Comparison of ENCODE assay signal across 7 cellular contexts in genomic region chr2:189663319-189663718, GRCh38. TPM values are rescaled to one million over a fixed set of nuclear protein-coding genes. Genes with fewer than 3 reads are reported as not detected.
A peak's percentile ranks its signal among the peaks of the same experiment; 100 is the strongest.
DNase-seq lines count a peak whose midpoint lies in the region; ATAC-seq, FAIRE-seq and TF ChIP-seq lines count a peak whose summit lies in the region.
"Not testable (repeated sequence)": the region's sequence is repeated elsewhere in the genome, so short reads cannot be mapped to it uniquely, and the experiment has no call there.

No MANE protein-coding gene starts in this region.

- H3K4me1 ChIP-seq in CD8-positive, alpha-beta memory T cell (ENCODE audit: insufficient read depth, low read length), result peaks cover 24% of the 10 kb centered on the region
- peaks cover 24% of the 10 kb centered on the region for H3K4me1 ChIP-seq in OCI-LY1 (ENCODE audit: insufficient read depth, low read length, severe bottlenecking)
- H3K4me1 ChIP-seq in GM12878 (ENCODE audit: control insufficient read depth, insufficient read depth, low read length), result not testable (repeated sequence)
- H3K4me1 ChIP-seq in naive thymus-derived CD4-positive, alpha-beta T cell (ENCODE audit: control insufficient read depth in 2 of 2, insufficient read depth in 2 of 2, low read length in 2 of 2), result peaks cover 21 to 26% of the 10 kb centered on the region in 2 donors
- H3K4me1 ChIP-seq in skeletal muscle satellite cell (ENCODE audit: control insufficient read depth, insufficient read depth, low read length), result peaks cover 12% of the 10 kb centered on the region

- CTCF ChIA-PET in CD8-positive, alpha-beta memory T cell (lab: Charles Lee), result interaction anchor here (2.0 to 9.2 kb wide), 4 partner anchors 9 to 99 kb away, joined by 5 to 76 read pairs (median 48); partner anchors contain the start of genes ANKAR and OSGEPL1
- CTCF ChIA-PET in activated CD4-positive, alpha-beta T cell treated with anti-CD3 and anti-CD28 coated beads for 36 hours (lab: Charles Lee), result interaction anchor here (0.6 to 6.7 kb wide), 2 partner anchors 10 to 72 kb away, joined by 3 to 80 read pairs; partner anchors contain the start of gene ANKAR
- CTCF ChIA-PET in GM12878 (lab: Yijun Ruan, JAX), result interaction anchor here (1.0 to 9.9 kb wide), 6 partner anchors 10 to 100 kb away, joined by 3 to 163 read pairs (median 84); partner anchors contain the start of genes ANKAR and OSGEPL1
- CTCF ChIA-PET in naive thymus-derived CD4-positive, alpha-beta T cell (lab: Charles Lee), result interaction anchor here (0.6 to 6.5 kb wide), 3 partner anchors 10 to 823 kb away, joined by 4 to 56 read pairs (median 47); partner anchors contain the start of gene ANKAR

- H3K9me3 Mint-ChIP-seq in CD8-positive, alpha-beta memory T cell; activated CD4-positive, alpha-beta T cell treated with anti-CD3 and anti-CD28 coated beads for 36 hours (ENCODE audit: low read depth); activated T-helper 1 cell treated with anti-CD3 and anti-CD28 coated beads, Interleukin-12 subunit alpha, Interleukin-12 subunit beta, Interleukin-2, Interleukin-4 antibody, amounts not matched to agents 30 ng/mL and 10 ng/mL and 1 ng/mL, durations not matched to agents 14 hours and 24 hours and 36 hours; naive thymus-derived CD4-positive, alpha-beta T cell: not testable (repeated sequence)

- H3K27ac ChIP-seq in CD8-positive, alpha-beta memory T cell (ENCODE audit: low read depth, low read length); OCI-LY1 (ENCODE audit: low read depth, low read length, poor library complexity, severe bottlenecking); GM12878 (ENCODE audit: control insufficient read depth, insufficient read depth); naive thymus-derived CD4-positive, alpha-beta T cell (ENCODE audit: low read depth, low read length): not testable (repeated sequence)

- H3K4me1 Mint-ChIP-seq in CD8-positive, alpha-beta memory T cell, result peaks cover 20 to 40% (median 40%) of the 10 kb centered on the region in 3 donors
- H3K4me1 Mint-ChIP-seq in activated CD4-positive, alpha-beta T cell treated with anti-CD3 and anti-CD28 coated beads for 36 hours, result peaks cover 31% of the 10 kb centered on the region
- H3K4me1 Mint-ChIP-seq in activated T-helper 1 cell treated with anti-CD3 and anti-CD28 coated beads, Interleukin-12 subunit alpha, Interleukin-12 subunit beta, Interleukin-2, Interleukin-4 antibody, amounts not matched to agents 30 ng/mL and 10 ng/mL and 1 ng/mL, durations not matched to agents 14 hours and 24 hours and 36 hours (ENCODE audit: low read depth), result peaks cover 33% of the 10 kb centered on the region
- peaks cover 19 to 49% (median 36%) of the 10 kb centered on the region in 7 donors for H3K4me1 Mint-ChIP-seq in naive thymus-derived CD4-positive, alpha-beta T cell

- in situ Hi-C loops in GM12878 (cut with MboI), result not testable (repeated sequence)

- TF ChIP-seq EP300 in GM12878 (IDR thresholded peaks at IDR 0.05; ENCODE audit: borderline replicate concordance in 1 of 2, control insufficient read depth in 1 of 2, low read depth in 2 of 2, low read length in 2 of 2), result not testable (repeated sequence)

- WGBS in GM12878 (ENCODE audit: insufficient coverage, insufficient replicate concordance, low lambda C conversion rate, missing lambda C conversion rate), result 97% methylated on average over 12 of the region's 12 CpGs

- H3K79me2 ChIP-seq in OCI-LY1 (ENCODE audit: insufficient read depth, low read length), result peaks cover 27% of the 10 kb centered on the region
- H3K79me2 ChIP-seq in GM12878 (ENCODE audit: control insufficient read depth, insufficient read depth, low read length), result peaks cover 34% of the 10 kb centered on the region

- not testable (repeated sequence) for H2AFZ ChIP-seq in OCI-LY1 (ENCODE audit: low read length); GM12878 (ENCODE audit: control insufficient read depth, low read depth, low read length)

- not testable (repeated sequence) for H3F3A ChIP-seq in OCI-LY1 (ENCODE audit: insufficient read depth, low read length)

- peaks cover 16% of the 10 kb centered on the region for H3K36me3 ChIP-seq in CD8-positive, alpha-beta memory T cell (ENCODE audit: insufficient read depth, low read length)
- H3K36me3 ChIP-seq in OCI-LY1 (ENCODE audit: insufficient read depth, low read length), result peaks cover 40% of the 10 kb centered on the region
- H3K36me3 ChIP-seq in GM12878 (ENCODE audit: control insufficient read depth in 2 of 2, insufficient read depth in 2 of 2, low read length in 1 of 2), result not testable (repeated sequence)
- peaks cover 0 to 27% (median 10%) of the 10 kb centered on the region in 3 experiments for H3K36me3 ChIP-seq in naive thymus-derived CD4-positive, alpha-beta T cell (ENCODE audit: control insufficient read depth in 2 of 3, insufficient read depth in 3 of 3, low read length in 3 of 3)
- H3K36me3 ChIP-seq in skeletal muscle satellite cell (ENCODE audit: insufficient read depth, low read length), result peaks cover 26% of the 10 kb centered on the region

- BruUV-seq in GM12878 (replicated peaks; lab: Mats Ljungman, UMichigan), result not testable (repeated sequence)

- intact Hi-C loops in activated CD4-positive, alpha-beta T cell treated with anti-CD3 and anti-CD28 coated beads for 36 hours (cut with DNase I, micrococcal nuclease), result loop anchor here (5.0 to 10.0 kb wide), 4 partner anchors 404 to 981 kb away; partner anchors contain the start of genes HIBCH (in 1 of the 2), NAB1 (in 1 of the 2) and NEMP2 (in 1 of the 2)
- intact Hi-C loops in activated T-helper 1 cell treated with anti-CD3 and anti-CD28 coated beads, Interleukin-12 subunit alpha, Interleukin-12 subunit beta, Interleukin-2, Interleukin-4 antibody, amounts not matched to agents 30 ng/mL and 10 ng/mL and 1 ng/mL, durations not matched to agents 14 hours and 24 hours and 36 hours (cut with micrococcal nuclease), result loop anchor here (5.0 to 10.0 kb wide), 2 partner anchors 869 to 1351 kb away; partner anchors contain the start of genes NEMP2 and STAT1
- intact Hi-C loops in GM12878 (cut with micrococcal nuclease; ENCODE audit: unreplicated experiment), result loop anchor here (5.0 kb wide), 4 partner anchors 119 to 519 kb away; partner anchors contain the start of genes ORMDL1 and PMS1
- intact Hi-C loops in naive thymus-derived CD4-positive, alpha-beta T cell (cut with micrococcal nuclease), result loop anchor here (5.0 to 10.0 kb wide), 6 partner anchors 214 to 1141 kb away; partner anchors contain the start of gene NAB1 (in 1 of the 2)

- not testable (repeated sequence) for TF ChIP-seq POLR2A in GM12878 (IDR thresholded peaks at IDR 0.05; ENCODE audit: low read depth, low read length)

- H3K27me3 Mint-ChIP-seq in CD8-positive, alpha-beta memory T cell; activated CD4-positive, alpha-beta T cell treated with anti-CD3 and anti-CD28 coated beads for 36 hours; activated T-helper 1 cell treated with anti-CD3 and anti-CD28 coated beads, Interleukin-12 subunit alpha, Interleukin-12 subunit beta, Interleukin-2, Interleukin-4 antibody, amounts not matched to agents 30 ng/mL and 10 ng/mL and 1 ng/mL, durations not matched to agents 14 hours and 24 hours and 36 hours (ENCODE audit: insufficient read depth); naive thymus-derived CD4-positive, alpha-beta T cell: not testable (repeated sequence)

- not testable (repeated sequence) for H3K9ac ChIP-seq in OCI-LY1 (ENCODE audit: low read length)
- H3K9ac ChIP-seq in GM12878 (ENCODE audit: control insufficient read depth, insufficient read depth, low read length) (peak overlapping the region; percentile 32; the same call in 1 of the 2 replicates), skeletal muscle satellite cell (ENCODE audit: low read depth, low read length) (peak overlapping the region; percentile 19)

- not testable (repeated sequence) for H3K27me3 ChIP-seq in CD8-positive, alpha-beta memory T cell (ENCODE audit: insufficient read depth, low read length, poor library complexity, severe bottlenecking); OCI-LY1 (ENCODE audit: insufficient read depth, low read length); GM12878 (replicated peaks in 1 of 2; ENCODE audit: control insufficient read depth in 2 of 2, insufficient read depth in 2 of 2, low read length in 1 of 2); naive thymus-derived CD4-positive, alpha-beta T cell (ENCODE audit: control insufficient read depth in 2 of 2, insufficient read depth in 2 of 2, low read length in 2 of 2); skeletal muscle satellite cell (ENCODE audit: control insufficient read depth, insufficient read depth, low read length)

- H3K9me3 ChIP-seq in CD8-positive, alpha-beta memory T cell (ENCODE audit: low read length); OCI-LY1 (ENCODE audit: low read length); GM12878 (replicated peaks; ENCODE audit: control insufficient read depth, insufficient read depth, low read length); naive thymus-derived CD4-positive, alpha-beta T cell (ENCODE audit: control insufficient read depth in 2 of 3, low read length in 3 of 3); skeletal muscle satellite cell (replicated peaks; ENCODE audit: low read length): not testable (repeated sequence)

- SMC1A ChIA-PET in GM12878 (lab: Charles Lee; ENCODE audit: uncharacterized antibody, unreplicated experiment), result interaction anchor here (1.1 to 6.9 kb wide), 5 partner anchors 11 to 126 kb away, joined by 3 to 71 read pairs (median 45); partner anchors contain the start of gene ANKAR

- RAD21 ChIA-PET in GM12878 (lab: Charles Lee; ENCODE audit: unreplicated experiment), result interaction anchor here (0.7 to 1.9 kb wide), 3 partner anchors 10 to 99 kb away, joined by 4 to 9 read pairs (median 9); partner anchors contain the start of gene OSGEPL1

- POLR2A ChIA-PET in CD8-positive, alpha-beta memory T cell (lab: Charles Lee), result not testable (repeated sequence)
- POLR2A ChIA-PET in activated CD4-positive, alpha-beta T cell treated with anti-CD3 and anti-CD28 coated beads for 36 hours (lab: Charles Lee), result interaction anchor here (0.8 to 1.3 kb wide), 2 partner anchors 11 to 82 kb away, joined by 3 to 5 read pairs; partner anchors contain the start of gene SLC40A1
- POLR2A ChIA-PET in GM12878 (lab: Charles Lee), result interaction anchor here (0.6 to 2.4 kb wide), 4 partner anchors 10 to 89 kb away, joined by 4 to 11 read pairs (median 8); partner anchors contain the start of gene ANKAR
- POLR2A ChIA-PET in naive thymus-derived CD4-positive, alpha-beta T cell (lab: Charles Lee), result interaction anchor here (1.2 to 5.5 kb wide), 4 partner anchors 9 to 223 kb away, joined by 3 to 61 read pairs (median 10); partner anchors contain the start of genes ANKAR, OSGEPL1 and WDR75

- peak overlapping the region in 6 of 7 donors; percentile 20 to 68 (median 53) for H3K4me3 Mint-ChIP-seq in CD8-positive, alpha-beta memory T cell
- peak overlapping the region; percentile 28 for H3K4me3 Mint-ChIP-seq in activated CD4-positive, alpha-beta T cell treated with anti-CD3 and anti-CD28 coated beads for 36 hours
- H3K4me3 Mint-ChIP-seq in activated T-helper 1 cell treated with anti-CD3 and anti-CD28 coated beads, Interleukin-12 subunit alpha, Interleukin-12 subunit beta, Interleukin-2, Interleukin-4 antibody, amounts not matched to agents 30 ng/mL and 10 ng/mL and 1 ng/mL, durations not matched to agents 14 hours and 24 hours and 36 hours, result peak overlapping the region; percentile 71
- peak overlapping the region in 6 of 10 donors; percentile 34 to 70 (median 62) for H3K4me3 Mint-ChIP-seq in naive thymus-derived CD4-positive, alpha-beta T cell

- not testable (repeated sequence) for H3K4me3 ChIP-seq in CD8-positive, alpha-beta memory T cell (ENCODE audit: low read length); naive thymus-derived CD4-positive, alpha-beta T cell (ENCODE audit: low read length); skeletal muscle satellite cell (ENCODE audit: low read length)
- H3K4me3 ChIP-seq in OCI-LY1 (ENCODE audit: low read depth, low read length, poor library complexity, severe bottlenecking) (peak overlapping the region; percentile 13), GM12878 (peak overlapping the region; percentile 30; the same call in 1 of the 2 replicates)

- not testable (repeated sequence) for ATAC-seq in activated CD4-positive, alpha-beta T cell treated with anti-CD3 and anti-CD28 coated beads for 36 hours; GM12878; naive thymus-derived CD4-positive, alpha-beta T cell

- not testable (repeated sequence) for H3K9me2 ChIP-seq in OCI-LY1 (ENCODE audit: low read depth, low read length)

- DNase-seq in CD8-positive, alpha-beta memory T cell; activated CD4-positive, alpha-beta T cell treated with anti-CD3 and anti-CD28 coated beads for 36 hours; activated T-helper 1 cell treated with anti-CD3 and anti-CD28 coated beads, Interleukin-12 subunit alpha, Interleukin-12 subunit beta, Interleukin-2, Interleukin-4 antibody, amounts not matched to agents 30 ng/mL and 10 ng/mL and 1 ng/mL, durations not matched to agents 14 hours and 24 hours and 36 hours (ENCODE audit: low spot score); GM12878 (ENCODE audit: low read depth, low spot score); naive thymus-derived CD4-positive, alpha-beta T cell: not testable (repeated sequence)

- TF ChIP-seq RAD21 in GM12878 (IDR thresholded peaks at IDR 0.05; ENCODE audit: insufficient read depth, low read depth, low read length), result not testable (repeated sequence)

- H4K20me1 ChIP-seq in OCI-LY1 (ENCODE audit: insufficient read depth, low read length); GM12878 (ENCODE audit: control insufficient read depth, insufficient read depth): not testable (repeated sequence)

- peaks cover 0 to 41% (median 9%) of the 10 kb centered on the region in 3 donors for H3K36me3 Mint-ChIP-seq in CD8-positive, alpha-beta memory T cell
- H3K36me3 Mint-ChIP-seq in activated CD4-positive, alpha-beta T cell treated with anti-CD3 and anti-CD28 coated beads for 36 hours (ENCODE audit: low read depth), result peaks cover 26% of the 10 kb centered on the region
- H3K36me3 Mint-ChIP-seq in activated T-helper 1 cell treated with anti-CD3 and anti-CD28 coated beads, Interleukin-12 subunit alpha, Interleukin-12 subunit beta, Interleukin-2, Interleukin-4 antibody, amounts not matched to agents 30 ng/mL and 10 ng/mL and 1 ng/mL, durations not matched to agents 14 hours and 24 hours and 36 hours (ENCODE audit: low read depth), result peaks cover 34% of the 10 kb centered on the region
- H3K36me3 Mint-ChIP-seq in naive thymus-derived CD4-positive, alpha-beta T cell, result peaks cover 3 to 24% (median 16%) of the 10 kb centered on the region in 5 donors

- not testable (repeated sequence) for FAIRE-seq in GM12878 (lab: Jason Lieb, UNC)

- H3K4me2 ChIP-seq in OCI-LY1 (ENCODE audit: low read length), result not testable (repeated sequence)
- H3K4me2 ChIP-seq in GM12878 (ENCODE audit: control insufficient read depth, insufficient read depth) (peak overlapping the region; percentile 53; the same call in 1 of the 2 replicates), skeletal muscle satellite cell (ENCODE audit: low read length) (peak overlapping the region; percentile 29)

- H3K27ac Mint-ChIP-seq in CD8-positive, alpha-beta memory T cell, result peak overlapping the region in 5 of 8 donors; percentile 6 to 41 (median 29)
- H3K27ac Mint-ChIP-seq in activated CD4-positive, alpha-beta T cell treated with anti-CD3 and anti-CD28 coated beads for 36 hours, result peak overlapping the region; percentile 68
- H3K27ac Mint-ChIP-seq in activated T-helper 1 cell treated with anti-CD3 and anti-CD28 coated beads, Interleukin-12 subunit alpha, Interleukin-12 subunit beta, Interleukin-2, Interleukin-4 antibody, amounts not matched to agents 30 ng/mL and 10 ng/mL and 1 ng/mL, durations not matched to agents 14 hours and 24 hours and 36 hours, result peak overlapping the region; percentile 5
- peak overlapping the region in 6 of 9 donors; percentile 20 to 82 (median 48) for H3K27ac Mint-ChIP-seq in naive thymus-derived CD4-positive, alpha-beta T cell

- TF ChIP-seq CTCF in OCI-LY1 (IDR thresholded peaks at IDR 0.05; ENCODE audit: low read length); GM12878 (IDR thresholded peaks at IDR 0.05 in 2 of 3, conservative IDR thresholded peaks at IDR 0.05 in 1 of 3; ENCODE audit: control insufficient read depth in 2 of 3, extremely low read depth in 1 of 3, insufficient read depth in 1 of 3, low read depth in 3 of 3, low read length in 3 of 3): not testable (repeated sequence)

RNA-seq across cellular contexts. Expression of gene ASNSD1, which starts 2.1 kb away (rescaled TPM):
- 10 to 100 TPM; 54.2 to 58.0 TPM for total RNA-seq in CD8-positive, alpha-beta memory T cell
- 61.9 TPM for polyA plus RNA-seq in CD8-positive, alpha-beta memory T cell
- total RNA-seq in activated CD4-positive, alpha-beta T cell treated with anti-CD3 and anti-CD28 coated beads for 36 hours, result 10 to 100 TPM; 50.9 to 58.4 TPM
- total RNA-seq in activated T-helper 1 cell treated with anti-CD3 and anti-CD28 coated beads, Interleukin-12 subunit alpha, Interleukin-12 subunit beta, Interleukin-2, Interleukin-4 antibody, amounts not matched to agents 30 ng/mL and 10 ng/mL and 1 ng/mL, durations not matched to agents 14 hours and 24 hours and 36 hours, result 58.4 and 61.2 TPM in 2 replicates
- 26.2 and 27.2 TPM in 2 replicates for total RNA-seq in GM12878 (2013; cell fraction: nucleolus; rRNA removed)
- total RNA-seq in GM12878 (2014; rRNA removed) (48.0 and 58.4 TPM in 2 replicates), GM12878 (2014; rRNA removed; fragmentation: Illumina TruSeq; extraction: Trizol) (71.5 and 79.3 TPM in 2 replicates), GM12878 (2021) (39.5 and 43.2 TPM in 2 replicates)
- 42.4 TPM for polyA plus RNA-seq in GM12878 (2011; ENCODE audit: low read depth)
- polyA plus RNA-seq in GM12878 (2011; rRNA removed) (39.1 and 63.6 TPM in 2 replicates), GM12878 (2014; fragmentation: Illumina TruSeq; extraction: Trizol) (89.8 and 119 TPM in 2 replicates), GM12878 (2014; fragmentation: Nextera tagmentation; extraction: Ambion mirVana) (10 to 100 TPM; 70.1 to 74.1 TPM), GM12878 (2014; rRNA removed) (37.6 and 42.6 TPM in 2 replicates), GM12878 (2016; fragmentation: Nextera tagmentation; extraction: Ambion mirVana) (10 to 100 TPM; 77.4 to 82.1 TPM)
- polyA plus RNA-seq in GM12878 (2011; cell fraction: cytosol; rRNA removed), result 12.1 and 12.3 TPM in 2 replicates
- polyA plus RNA-seq in GM12878 (2011; cell fraction: nucleus; rRNA removed), result 16.0 and 17.7 TPM in 2 replicates
- polyA plus RNA-seq in GM12878 (2012), result 32.1 and 32.6 TPM in 2 replicates
- 24.7 and 31.5 TPM in 2 replicates for polyA minus RNA-seq in GM12878 (2011; rRNA and poly(A)+ RNA removed)
- 21.3 and 31.0 TPM in 2 replicates for polyA minus RNA-seq in GM12878 (2011; cell fraction: cytosol; rRNA and poly(A)+ RNA removed)
- polyA minus RNA-seq in GM12878 (2011; cell fraction: nucleus; rRNA and poly(A)+ RNA removed), result 13.3 and 16.4 TPM in 2 replicates
- 10 to 100 TPM; 24.0 to 48.9 (median 40.7) TPM for total RNA-seq in naive thymus-derived CD4-positive, alpha-beta T cell
- polyA plus RNA-seq in naive thymus-derived CD4-positive, alpha-beta T cell, result 10 to 100 TPM; 50.6 to 69.3 TPM
- 56.1 and 79.1 TPM in 2 replicates for total RNA-seq in skeletal muscle satellite cell (2012; rRNA removed)

RNA-seq across cellular contexts. Expression of gene ANKAR, which starts 11.2 kb away (rescaled TPM):
- total RNA-seq in CD8-positive, alpha-beta memory T cell, result 1 to 10 TPM; 3.2 to 3.3 TPM
- 4.5 TPM for polyA plus RNA-seq in CD8-positive, alpha-beta memory T cell
- 1 to 10 TPM; 2.5 to 2.7 TPM for total RNA-seq in activated CD4-positive, alpha-beta T cell treated with anti-CD3 and anti-CD28 coated beads for 36 hours
- 4.2 and 5.8 TPM in 2 replicates for total RNA-seq in activated T-helper 1 cell treated with anti-CD3 and anti-CD28 coated beads, Interleukin-12 subunit alpha, Interleukin-12 subunit beta, Interleukin-2, Interleukin-4 antibody, amounts not matched to agents 30 ng/mL and 10 ng/mL and 1 ng/mL, durations not matched to agents 14 hours and 24 hours and 36 hours
- total RNA-seq in GM12878 (2013; cell fraction: nucleolus; rRNA removed), result 19.2 and 21.8 TPM in 2 replicates
- total RNA-seq in GM12878 (2014; rRNA removed) (3.9 and 4.1 TPM in 2 replicates), GM12878 (2014; rRNA removed; fragmentation: Illumina TruSeq; extraction: Trizol) (4.2 and 5.2 TPM in 2 replicates), GM12878 (2021) (1.7 and 2.0 TPM in 2 replicates)
- 0.87 TPM for polyA plus RNA-seq in GM12878 (2011; ENCODE audit: low read depth)
- polyA plus RNA-seq in GM12878 (2011; rRNA removed) (1.7 and 2.4 TPM in 2 replicates), GM12878 (2014; fragmentation: Illumina TruSeq; extraction: Trizol) (2.4 and 2.5 TPM in 2 replicates), GM12878 (2014; fragmentation: Nextera tagmentation; extraction: Ambion mirVana) (1 to 10 TPM; 1.3 to 2.9 TPM), GM12878 (2014; rRNA removed) (2.9 and 3.0 TPM in 2 replicates), GM12878 (2016; fragmentation: Nextera tagmentation; extraction: Ambion mirVana) (1 to 10 TPM; 1.9 to 3.3 TPM)
- 0.33 and 0.67 TPM in 2 replicates for polyA plus RNA-seq in GM12878 (2011; cell fraction: cytosol; rRNA removed)
- 1.4 and 1.5 TPM in 2 replicates for polyA plus RNA-seq in GM12878 (2011; cell fraction: nucleus; rRNA removed)
- polyA plus RNA-seq in GM12878 (2012), result 1.5 and 1.7 TPM in 2 replicates
- 2.3 and 2.5 TPM in 2 replicates for polyA minus RNA-seq in GM12878 (2011; rRNA and poly(A)+ RNA removed)
- polyA minus RNA-seq in GM12878 (2011; cell fraction: cytosol; rRNA and poly(A)+ RNA removed), result 0.40 and 1.4 TPM in 2 replicates
- polyA minus RNA-seq in GM12878 (2011; cell fraction: nucleus; rRNA and poly(A)+ RNA removed), result 2.9 and 5.5 TPM in 2 replicates
- total RNA-seq in naive thymus-derived CD4-positive, alpha-beta T cell, result 10 to 100 TPM in 3 of 5 experiments, 1 to 10 TPM in 2; 4.3 to 17.9 (median 10.3) TPM
- polyA plus RNA-seq in naive thymus-derived CD4-positive, alpha-beta T cell, result 1 to 10 TPM; 3.2 to 6.9 TPM
- total RNA-seq in skeletal muscle satellite cell (2012; rRNA removed), result 3.1 and 7.6 TPM in 2 replicates

Comparison
In these comparisons a context has a peak if more than half of its experiments do, and no peak if none do; other contexts are left out.
1. H3K27ac Mint-ChIP-seq: peak in every context shown above with its lines; median percentile 68 in activated CD4-positive, alpha-beta T cell treated with anti-CD3 and anti-CD28 coated beads for 36 hours; 48 in naive thymus-derived CD4-positive, alpha-beta T cell; 29 in CD8-positive, alpha-beta memory T cell; 5 in activated T-helper 1 cell treated with anti-CD3 and anti-CD28 coated beads, Interleukin-12 subunit alpha, Interleukin-12 subunit beta, Interleukin-2, Interleukin-4 antibody, amounts not matched to agents 30 ng/mL and 10 ng/mL and 1 ng/mL, durations not matched to agents 14 hours and 24 hours and 36 hours.